In genomic region chr12:122499991-122500684, GRCh38 we compare ENCODE assay signal across 8 cellular contexts. TPM values are rescaled to one million over a fixed set of nuclear protein-coding genes. Genes with fewer than 3 reads are reported as not detected.
DNase-seq lines count a peak whose midpoint lies in the region; ATAC-seq, FAIRE-seq and TF ChIP-seq lines count a peak whose summit lies in the region.

No MANE protein-coding gene starts in this region.

- WGBS in pancreas, 2 donors: 0 to 1% methylated on average over 42 to 47 of the region's 47 CpGs
- WGBS in aorta, 2 donors: 0 to 1% methylated on average over 38 to 47 of the region's 47 CpGs

- peak overlapping the region; percentile 96 for H3K27ac Mint-ChIP-seq in activated naive CD8-positive, alpha-beta T cell

- peak overlapping the region; percentile 58 to 88 (median 74) for H3K4me3 ChIP-seq in pancreas
- peak overlapping the region; percentile 23 to 60 for H3K4me3 ChIP-seq in aorta (ENCODE audit: low read length in 2 of 2)

- no peak for FAIRE-seq in pancreas (lab: Jason Lieb, UNC)

- H3K27ac ChIP-seq in KOPT-K1 (ENCODE audit: low read depth, low read length, poor library complexity, severe bottlenecking) (peak overlapping the region; percentile 91), pancreas (peak overlapping the region; percentile 94 to 97 (median 96)), aorta (ENCODE audit: low read depth in 1 of 2, low read length in 2 of 2) (peak overlapping the region; percentile 72)

- H3K4me3 Mint-ChIP-seq in activated naive CD8-positive, alpha-beta T cell: peak overlapping the region; percentile 94

- peaks cover 40% of the 10 kb centered on the region for H3K4me1 Mint-ChIP-seq in activated naive CD8-positive, alpha-beta T cell (ENCODE audit: low read depth)

- intact Hi-C loops in Right ventricle myocardium inferior (cut with DNase I): loop anchor here (2.0 kb wide), 1 partner anchor 27 kb away; the partner anchor contains the start of genes KNTC1 and RSRC2
- intact Hi-C loops in pancreas (cut with DNase I): no loop called here
- intact Hi-C loops in aorta (cut with DNase I): no loop called here

- peaks cover 57% of the 10 kb centered on the region for H3K36me3 ChIP-seq in KOPT-K1 (ENCODE audit: insufficient read depth, low read length)
- peaks cover 0 to 19% (median 12%) of the 10 kb centered on the region in 3 donors for H3K36me3 ChIP-seq in pancreas
- H3K36me3 ChIP-seq in aorta (ENCODE audit: control insufficient read depth in 1 of 2, insufficient read depth in 2 of 2, low read length in 1 of 2): peaks cover 0 to 2% of the 10 kb centered on the region in 2 donors

- no peaks in the 10 kb centered on the region for H3K9me3 ChIP-seq in KOPT-K1 (ENCODE audit: insufficient read depth, low read length, poor library complexity, severe bottlenecking)
- no peaks in the 10 kb centered on the region for H3K9me3 ChIP-seq in pancreas
- no peaks in the 10 kb centered on the region for H3K9me3 ChIP-seq in aorta (ENCODE audit: control insufficient read depth, low read length)

- DNase-seq in DMS53 (lab: John Stamatoyannopoulos, UW) (peak; percentile 83), RPMI8226 (peak; percentile 54), Right ventricle myocardium inferior (ENCODE audit: missing footprints) (peak; percentile 78), pancreas (peak; percentile 42 to 77 (median 60)), aorta (peak; percentile 57 to 87)

- peaks cover 6 to 20% (median 8%) of the 10 kb centered on the region in 3 donors for H3K4me1 ChIP-seq in pancreas
- H3K4me1 ChIP-seq in aorta (ENCODE audit: control insufficient read depth in 1 of 2, insufficient read depth in 2 of 2, low read length in 2 of 2): no peaks in the 10 kb centered on the region

- no peaks in the 10 kb centered on the region for H3K9me3 Mint-ChIP-seq in activated naive CD8-positive, alpha-beta T cell (ENCODE audit: low read depth)

- H3K27me3 ChIP-seq in pancreas (no peaks in the 10 kb centered on the region), aorta (ENCODE audit: control insufficient read depth in 1 of 2, insufficient read depth in 2 of 2, low read length in 1 of 2) (no peaks in the 10 kb centered on the region)

- ATAC-seq in GM21737 (IDR thresholded peaks at IDR 0.05; ENCODE audit: unreplicated experiment) (peak; percentile 18), Right ventricle myocardium inferior (peak; percentile 57), pancreas (peak; percentile 59 to 74 (median 67)), aorta (ENCODE audit: low FRiP score) (peak; percentile 69)

- H3K27me3 Mint-ChIP-seq in activated naive CD8-positive, alpha-beta T cell: no peaks in the 10 kb centered on the region

- H3K36me3 Mint-ChIP-seq in activated naive CD8-positive, alpha-beta T cell: peaks cover 4% of the 10 kb centered on the region

- no peak for TF ChIP-seq CTCF in pancreas (IDR thresholded peaks at IDR 0.05)

RNA-seq across cellular contexts. Expression of gene ZCCHC8, which starts 0.6 kb away (rescaled TPM):
- total RNA-seq in Right ventricle myocardium inferior (8.9 TPM), pancreas (10 to 100 TPM in 3 of 6 donors, 1 to 10 TPM in 3; 8.6 to 14.6 (median 10.0) TPM), aorta (10 to 100 TPM; 25.0 to 30.1 TPM)
- polyA plus RNA-seq in pancreas (10 to 100 TPM; 17.8 to 23.7 TPM), aorta (10 to 100 TPM in 1 of 2 donors, 1 to 10 TPM in 1; 9.6 to 20.3 TPM)

RNA-seq across cellular contexts. Expression of gene RSRC2, which starts 26.6 kb away (rescaled TPM):
- 32.8 TPM for total RNA-seq in Right ventricle myocardium inferior
- total RNA-seq in pancreas: 10 to 100 TPM; 17.1 to 37.3 (median 26.5) TPM
- 10 to 100 TPM; 38.2 to 70.6 TPM for polyA plus RNA-seq in pancreas
- 10 to 100 TPM; 68.5 to 71.2 TPM for total RNA-seq in aorta
- polyA plus RNA-seq in aorta: 10 to 100 TPM; 36.6 to 77.2 TPM

RNA-seq across cellular contexts. Expression of gene KNTC1, which starts 26.9 kb away (rescaled TPM):
- total RNA-seq in Right ventricle myocardium inferior (2.6 TPM), pancreas (1 to 10 TPM; 2.7 to 5.9 (median 4.2) TPM), aorta (10 to 100 TPM; 11.1 to 18.4 TPM)
- polyA plus RNA-seq in pancreas (10 to 100 TPM in 1 of 2 donors, 1 to 10 TPM in 1; 6.6 to 10.2 TPM), aorta (1 to 10 TPM; 6.8 to 9.6 TPM)

Comparison
In these comparisons a context has a peak if more than half of its experiments do, and no peak if none do; other contexts are left out.
1. Peak in every context shown above with its lines: DNase-seq, ATAC-seq, H3K4me3 ChIP-seq and H3K27ac ChIP-seq.
2. ATAC-seq: peak in every context shown above with its lines; median percentile 69 in aorta; 67 in pancreas; 57 in Right ventricle myocardium inferior; 18 in GM21737.